20 cellular contexts compared by ENCODE assay signal in the genomic region with DNA sequence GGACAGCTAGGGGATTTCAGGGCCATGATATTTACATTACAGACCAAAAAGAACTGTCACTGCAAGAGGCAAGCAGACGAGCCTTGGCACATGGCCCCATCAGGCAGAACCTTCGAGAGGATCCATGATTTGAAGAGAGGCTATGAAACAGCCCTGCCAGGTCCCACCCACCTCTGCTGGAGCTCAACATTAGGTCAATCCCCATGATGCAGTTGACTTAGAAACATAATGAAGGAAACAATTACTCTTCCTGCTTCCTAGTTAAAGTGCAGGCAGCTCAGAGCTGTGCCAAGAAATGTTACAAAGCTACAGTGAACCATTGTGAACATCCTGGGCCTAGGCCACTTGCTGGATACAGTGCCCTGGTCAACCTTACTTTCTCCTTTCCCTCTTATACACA. TPM values are rescaled to one million over a fixed set of nuclear protein-coding genes. Genes with fewer than 3 reads are reported as not detected.
DNase-seq lines count a peak whose midpoint lies in the region; ATAC-seq and TF ChIP-seq lines count a peak whose summit lies in the region.
"Had no signal": no experiment of that assay in that cellular context is flagged by ENCODE, and none has a peak within 500 bp of the region (broad histone marks: within the 10 kb centered on the region; RNA-seq: fewer than 3 reads in every experiment).

No MANE protein-coding gene starts in this region.

- no peak overlapping the region for H3K9ac ChIP-seq in SK-N-SH

- no peak overlapping the region for H2AFZ ChIP-seq in SK-N-SH (ENCODE audit: low read depth)
- H2AFZ ChIP-seq: GM23338 had no signal

- no peak for TF ChIP-seq POLR2A in gastroesophageal sphincter (IDR thresholded peaks at IDR 0.05)

- TF ChIP-seq EP300 in gastroesophageal sphincter (IDR thresholded peaks at IDR 0.05) (no peak), SK-N-SH (IDR thresholded peaks at IDR 0.05; ENCODE audit: borderline replicate concordance in 1 of 2, low read depth in 1 of 2, low read length in 1 of 2) (no peak)

- H4K20me1 ChIP-seq in SK-N-SH (ENCODE audit: insufficient read depth) = no peaks in the 10 kb centered on the region

- H3K79me2 ChIP-seq in SK-N-SH (ENCODE audit: insufficient read depth) = no peaks in the 10 kb centered on the region

- H3K9me2 ChIP-seq in SK-N-SH = no peaks in the 10 kb centered on the region

- no peak overlapping the region for H3K4me2 ChIP-seq in SK-N-SH
- H3K4me2 ChIP-seq: GM23338 had no signal

- peak; percentile 50 for ATAC-seq in gastroesophageal sphincter
- no peak for ATAC-seq in HG02973 (IDR thresholded peaks at IDR 0.05; ENCODE audit: unreplicated experiment)
- ATAC-seq: activated CD4-positive, alpha-beta T cell treated with anti-CD3 and anti-CD28 coated beads for 36 hours; GM23338; natural killer cell treated with Interleukin-12 subunit alpha and Interleukin-12 subunit beta and Interleukin-15 and Interleukin-18, amount 100 ng/mL, for 72 hours; PC-3 had no signal

- no peaks in the 10 kb centered on the region for H3F3A ChIP-seq in SK-N-SH (replicated peaks; ENCODE audit: insufficient read depth)

- H3K27me3 ChIP-seq in HAP-1 (ENCODE audit: low read depth) = no peaks in the 10 kb centered on the region
- no peaks in the 10 kb centered on the region for H3K27me3 ChIP-seq in gastroesophageal sphincter
- H3K27me3 ChIP-seq in SK-N-SH (ENCODE audit: insufficient read depth) = no peaks in the 10 kb centered on the region

- CTCF ChIA-PET in SK-N-SH (lab: Yijun Ruan, JAX) = interaction anchor here (1.5 kb wide), 1 partner anchor 16 kb away, joined by 5 read pairs; no protein-coding TSS in a partner anchor

- TF ChIP-seq RAD21 in SK-N-SH (IDR thresholded peaks at IDR 0.05; ENCODE audit: low read length) = no peak

- H3K36me3 ChIP-seq in HAP-1 (replicated peaks) (peaks cover 11% of the 10 kb centered on the region; the same call in 1 of the 2 replicates), gastroesophageal sphincter (peaks cover 0 to 36% of the 10 kb centered on the region in 2 donors), SK-N-SH (replicated peaks in 1 of 2; ENCODE audit: control insufficient read depth in 1 of 2, insufficient read depth in 2 of 2, low read length in 1 of 2) (peaks cover 2 to 28% of the 10 kb centered on the region in 2 experiments)

- DNase-seq in HAP-1 (ENCODE audit: low spot score in 2 of 2) (peak; percentile 22 to 72), astrocyte of the spinal cord (ENCODE audit: low read depth, low spot score) (peak; percentile 25), pons (ENCODE audit: low spot score) (peak; percentile 73), GM13977 (ENCODE audit: low spot score) (no peak), NCI-H1436 treated with DMSO at 0.1 percent for 48 hours (lab: John Stamatoyannopoulos, UW) (no peak), SK-N-SH (no peak)
- DNase-seq: activated CD4-positive, alpha-beta T cell treated with anti-CD3 and anti-CD28 coated beads for 36 hours; activated CD8-positive, alpha-beta memory T cell treated with anti-CD3 and anti-CD28 coated beads, Interleukin-2, amount 50 U/mL, for 4 hours; Caco-2; effector memory CD4-positive, alpha-beta T cell; Kasumi-1; NCI-H1694; NCI-H526 treated with DMSO at 0.1 percent for 48 hours; PC-3; T1000 had no signal

- H3K4me1 ChIP-seq in HAP-1 (peaks cover 18% of the 10 kb centered on the region), gastroesophageal sphincter (peaks cover 0 to 14% (median 0%) of the 10 kb centered on the region in 3 donors), SK-N-SH (ENCODE audit: control insufficient read depth in 1 of 2, insufficient read depth in 2 of 2, low read depth in 1 of 2, low read length in 1 of 2) (no peaks in the 10 kb centered on the region; a peak in 1 of 4 replicates)
- H3K4me1 ChIP-seq: Caco-2 had no signal

- POLR2A ChIA-PET in SK-N-SH (lab: Yijun Ruan, JAX) = no interaction called here

- in situ Hi-C loops in HAP-1 (cut with MboI; ENCODE audit: low sequenced_read_pairs) (no loop called here), astrocyte of the spinal cord (cut with HindIII; ENCODE audit: low sequenced_read_pairs) (no loop called here), GM13977 (cut with MboI; ENCODE audit: low pct_unique_long_range_greater_than_20kb, low sequenced_read_pairs, unreplicated experiment) (no loop called here)

- TF ChIP-seq CTCF in astrocyte of the spinal cord (IDR thresholded peaks at IDR 0.05; ENCODE audit: low read depth, low read length) (no peak), gastroesophageal sphincter (IDR thresholded peaks at IDR 0.05) (no peak), GM13977 (IDR thresholded peaks at IDR 0.05; ENCODE audit: extremely low read depth, insufficient read depth, missing control alignments) (no peak), SK-N-SH (IDR thresholded peaks at IDR 0.05) (no peak)

- H3K9me3 ChIP-seq in HAP-1 (peaks cover 5% of the 10 kb centered on the region; the same call in 1 of the 2 replicates), gastroesophageal sphincter (no peaks in the 10 kb centered on the region), SK-N-SH (no peaks in the 10 kb centered on the region)

- H3K27ac ChIP-seq in gastroesophageal sphincter (peak overlapping the region in 3 of 4 donors; percentile 11 to 39 (median 31)), SK-N-SH (ENCODE audit: low read depth in 2 of 2, low read length in 1 of 2) (no peak overlapping the region)
- H3K27ac ChIP-seq: SK-N-MC had no signal

- no peak overlapping the region for H3K4me3 ChIP-seq in HAP-1
- no peak overlapping the region for H3K4me3 ChIP-seq in astrocyte of the spinal cord (ENCODE audit: low read depth, low read length)
- H3K4me3 ChIP-seq in gastroesophageal sphincter = no peak overlapping the region
- H3K4me3 ChIP-seq in SK-N-SH (ENCODE audit: low read depth in 2 of 2, low read length in 1 of 2) = no peak overlapping the region
- H3K4me3 ChIP-seq: GM23338, SK-N-MC had no signal

- 15 to 17% methylated on average over 2 of the region's 2 CpGs for WGBS in gastroesophageal sphincter (ENCODE audit: low coverage in 1 of 2), 2 donors
- whole genome bisulfite sequencing in SK-N-SH (ENCODE audit: low lambda C conversion rate) = 70% methylated on average over 2 of the region's 2 CpGs

TF ChIP-seq in SK-N-SH, 30 proteins besides CTCF, POLR2A, EP300 and RAD21 (continues in another document):
- TF ChIP-seq, protein P1, sequence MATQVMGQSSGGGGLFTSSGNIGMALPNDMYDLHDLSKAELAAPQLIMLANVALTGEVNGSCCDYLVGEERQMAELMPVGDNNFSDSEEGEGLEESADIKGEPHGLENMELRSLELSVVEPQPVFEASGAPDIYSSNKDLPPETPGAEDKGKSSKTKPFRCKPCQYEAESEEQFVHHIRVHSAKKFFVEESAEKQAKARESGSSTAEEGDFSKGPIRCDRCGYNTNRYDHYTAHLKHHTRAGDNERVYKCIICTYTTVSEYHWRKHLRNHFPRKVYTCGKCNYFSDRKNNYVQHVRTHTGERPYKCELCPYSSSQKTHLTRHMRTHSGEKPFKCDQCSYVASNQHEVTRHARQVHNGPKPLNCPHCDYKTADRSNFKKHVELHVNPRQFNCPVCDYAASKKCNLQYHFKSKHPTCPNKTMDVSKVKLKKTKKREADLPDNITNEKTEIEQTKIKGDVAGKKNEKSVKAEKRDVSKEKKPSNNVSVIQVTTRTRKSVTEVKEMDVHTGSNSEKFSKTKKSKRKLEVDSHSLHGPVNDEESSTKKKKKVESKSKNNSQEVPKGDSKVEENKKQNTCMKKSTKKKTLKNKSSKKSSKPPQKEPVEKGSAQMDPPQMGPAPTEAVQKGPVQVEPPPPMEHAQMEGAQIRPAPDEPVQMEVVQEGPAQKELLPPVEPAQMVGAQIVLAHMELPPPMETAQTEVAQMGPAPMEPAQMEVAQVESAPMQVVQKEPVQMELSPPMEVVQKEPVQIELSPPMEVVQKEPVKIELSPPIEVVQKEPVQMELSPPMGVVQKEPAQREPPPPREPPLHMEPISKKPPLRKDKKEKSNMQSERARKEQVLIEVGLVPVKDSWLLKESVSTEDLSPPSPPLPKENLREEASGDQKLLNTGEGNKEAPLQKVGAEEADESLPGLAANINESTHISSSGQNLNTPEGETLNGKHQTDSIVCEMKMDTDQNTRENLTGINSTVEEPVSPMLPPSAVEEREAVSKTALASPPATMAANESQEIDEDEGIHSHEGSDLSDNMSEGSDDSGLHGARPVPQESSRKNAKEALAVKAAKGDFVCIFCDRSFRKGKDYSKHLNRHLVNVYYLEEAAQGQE (IDR thresholded peaks at IDR 0.05; ENCODE audit: low read depth, low read length) = no peak
- TF ChIP-seq EZH2phosphoT487 (IDR thresholded peaks at IDR 0.05; ENCODE audit: borderline replicate concordance, low read depth) (no peak), TAF1 (IDR thresholded peaks at IDR 0.05; ENCODE audit: borderline replicate concordance, low read depth, low read length) (no peak), NRF1 (IDR thresholded peaks at IDR 0.05; ENCODE audit: low read depth, low read length) (no peak), CHD2 (IDR thresholded peaks at IDR 0.05; ENCODE audit: low read length, partially characterized antibody) (no peak), SIN3A (IDR thresholded peaks at IDR 0.05; ENCODE audit: borderline replicate concordance, low read depth, low read length) (no peak), SMC3 (IDR thresholded peaks at IDR 0.05; ENCODE audit: low read depth, low read length) (no peak), MXI1 (IDR thresholded peaks at IDR 0.05; ENCODE audit: low read depth, low read length) (no peak)
- TF ChIP-seq, protein P2, sequence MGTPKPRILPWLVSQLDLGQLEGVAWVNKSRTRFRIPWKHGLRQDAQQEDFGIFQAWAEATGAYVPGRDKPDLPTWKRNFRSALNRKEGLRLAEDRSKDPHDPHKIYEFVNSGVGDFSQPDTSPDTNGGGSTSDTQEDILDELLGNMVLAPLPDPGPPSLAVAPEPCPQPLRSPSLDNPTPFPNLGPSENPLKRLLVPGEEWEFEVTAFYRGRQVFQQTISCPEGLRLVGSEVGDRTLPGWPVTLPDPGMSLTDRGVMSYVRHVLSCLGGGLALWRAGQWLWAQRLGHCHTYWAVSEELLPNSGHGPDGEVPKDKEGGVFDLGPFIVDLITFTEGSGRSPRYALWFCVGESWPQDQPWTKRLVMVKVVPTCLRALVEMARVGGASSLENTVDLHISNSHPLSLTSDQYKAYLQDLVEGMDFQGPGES (IDR thresholded peaks at IDR 0.05; ENCODE audit: low read depth, low read length) = no peak
- TF ChIP-seq, protein P3, sequence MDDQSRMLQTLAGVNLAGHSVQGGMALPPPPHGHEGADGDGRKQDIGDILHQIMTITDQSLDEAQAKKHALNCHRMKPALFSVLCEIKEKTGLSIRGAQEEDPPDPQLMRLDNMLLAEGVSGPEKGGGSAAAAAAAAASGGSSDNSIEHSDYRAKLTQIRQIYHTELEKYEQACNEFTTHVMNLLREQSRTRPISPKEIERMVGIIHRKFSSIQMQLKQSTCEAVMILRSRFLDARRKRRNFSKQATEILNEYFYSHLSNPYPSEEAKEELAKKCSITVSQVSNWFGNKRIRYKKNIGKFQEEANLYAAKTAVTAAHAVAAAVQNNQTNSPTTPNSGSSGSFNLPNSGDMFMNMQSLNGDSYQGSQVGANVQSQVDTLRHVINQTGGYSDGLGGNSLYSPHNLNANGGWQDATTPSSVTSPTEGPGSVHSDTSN (IDR thresholded peaks at IDR 0.05) = no peak

RNA-seq across cellular contexts. Expression of gene PTCH2, which starts 41.7 kb away (rescaled TPM):
- total RNA-seq in gastroesophageal sphincter = 1 to 10 TPM in 2 of 4 donors, under 1 TPM in 2; 0.54 to 1.9 (median 1.1) TPM
- polyA plus RNA-seq in SK-N-SH (2012; rRNA removed) = 1.0 and 1.2 TPM in 2 replicates
- polyA plus RNA-seq in SK-N-SH (2012; cell fraction: cytosol; rRNA removed) = 0.36 and 0.52 TPM in 2 replicates
- 6.3 and 9.0 TPM in 2 replicates for polyA plus RNA-seq in SK-N-SH (2012; cell fraction: nucleus; rRNA removed)
- total RNA-seq: PC-3 had no signal

Comparison
In these comparisons a context has a peak if more than half of its experiments do, and no peak if none do; other contexts are left out.
1. DNase-seq: peak in HAP-1 (2 of 2), astrocyte of the spinal cord (single experiment) and pons (single experiment); none in GM13977 (single experiment), NCI-H1436 treated with DMSO at 0.1 percent for 48 hours (single experiment) and SK-N-SH (single experiment).
2. H3K27ac ChIP-seq: peak in gastroesophageal sphincter (3 of 4); none in SK-N-SH (0 of 2).